Comparison of ENCODE assay signal across 8 cellular contexts in the genomic region with DNA sequence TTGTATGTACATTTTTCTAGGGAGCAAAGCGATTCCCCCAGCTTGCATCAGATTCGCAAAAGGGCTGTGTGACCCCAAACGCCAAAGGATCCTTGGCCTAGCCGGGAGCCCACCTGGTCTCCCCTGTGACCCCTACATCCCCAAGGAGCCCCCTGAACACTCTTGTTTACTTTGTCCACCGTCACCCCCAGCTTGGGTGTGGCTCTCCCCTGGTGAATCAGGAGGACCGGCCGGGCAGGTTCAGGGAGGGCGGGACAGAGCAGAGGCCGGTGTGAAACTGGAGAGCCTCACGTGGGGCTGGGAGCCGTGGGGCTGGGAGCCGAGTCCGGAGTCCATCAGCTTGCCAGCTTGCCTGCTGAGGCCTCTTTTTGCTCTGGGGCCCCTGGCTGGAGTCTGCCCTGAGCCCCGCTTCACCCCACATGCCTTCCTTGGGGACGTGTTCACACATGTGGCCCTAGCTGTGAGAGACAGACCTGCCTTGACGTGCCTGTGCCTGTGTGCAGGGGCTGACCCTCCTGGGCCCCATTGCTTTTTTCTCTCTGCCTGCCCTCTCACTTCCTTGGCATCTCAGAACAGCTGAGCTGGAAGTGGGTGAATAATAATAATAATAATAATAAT. TPM values are rescaled to one million over a fixed set of nuclear protein-coding genes. Genes with fewer than 3 reads are reported as not detected.
A peak's percentile ranks its signal among the peaks of the same experiment; 100 is the strongest.
DNase-seq lines count a peak whose midpoint lies in the region; ATAC-seq, FAIRE-seq and TF ChIP-seq lines count a peak whose summit lies in the region.

No MANE protein-coding gene starts in this region.

- no peaks in the 10 kb centered on the region for H3K36me3 ChIP-seq in GM23248 (ENCODE audit: low read depth)
- no peaks in the 10 kb centered on the region for H3K36me3 ChIP-seq in SU-DHL-6 (ENCODE audit: low read length)
- H3K36me3 ChIP-seq in endothelial cell of umbilical vein (ENCODE audit: control insufficient read depth in 2 of 2, extremely low read depth in 1 of 2, insufficient read depth in 2 of 2, low read length in 2 of 2) = peaks cover 0 to under 1% of the 10 kb centered on the region in 2 experiments
- H3K36me3 ChIP-seq in aorta (ENCODE audit: control insufficient read depth in 1 of 2, insufficient read depth in 2 of 2, low read length in 1 of 2) = no peaks in the 10 kb centered on the region

- 1 to 2% methylated on average over 15 to 16 of the region's 16 CpGs for WGBS in GM23248 (ENCODE audit: low coverage in 1 of 2, low lambda C conversion rate in 2 of 2, missing lambda C conversion rate in 2 of 2), 2 experiments
- WGBS in aorta, 2 donors = 2 to 3% methylated on average over 16 of the region's 16 CpGs

- H3K9me1 ChIP-seq in endothelial cell of umbilical vein (replicated peaks; ENCODE audit: control insufficient read depth, extremely low read depth, insufficient read depth, low read length) = no peaks in the 10 kb centered on the region

- DNase-seq in AG20443 (ENCODE audit: low spot score) (peak; percentile 56), GM23248 (peak; percentile 81), endothelial cell of umbilical vein (ENCODE audit: low read depth, low spot score) (peak; percentile 49), mucosa of gallbladder (ENCODE audit: low spot score) (peak; percentile 87), aorta (peak; percentile 70 to 87), T1000 (lab: John Stamatoyannopoulos, UW) (no peak), midbrain (lab: John Stamatoyannopoulos, UW) (no peak)

- POLR2A ChIA-PET in endothelial cell of umbilical vein (lab: Charles Lee) = no interaction called here

- H3K27me3 ChIP-seq in GM23248 (replicated peaks; ENCODE audit: insufficient read depth) (no peaks in the 10 kb centered on the region), SU-DHL-6 (ENCODE audit: low read length) (no peaks in the 10 kb centered on the region), endothelial cell of umbilical vein (ENCODE audit: control insufficient read depth in 2 of 2, insufficient read depth in 2 of 2, low read length in 2 of 2) (no peaks in the 10 kb centered on the region), aorta (ENCODE audit: control insufficient read depth in 1 of 2, insufficient read depth in 2 of 2, low read length in 1 of 2) (no peaks in the 10 kb centered on the region)

- no TSS peak for BruUV-seq in endothelial cell of umbilical vein (replicated peaks; lab: Mats Ljungman, UMichigan)

- peaks cover 47% of the 10 kb centered on the region for H3F3A ChIP-seq in GM23248 (ENCODE audit: insufficient read depth)
- H3F3A ChIP-seq in SU-DHL-6 (ENCODE audit: insufficient read depth) = peaks cover 19% of the 10 kb centered on the region

- H3K9me3 ChIP-seq in GM23248 (ENCODE audit: low read depth) (no peaks in the 10 kb centered on the region), SU-DHL-6 (ENCODE audit: insufficient read depth, low read length) (no peaks in the 10 kb centered on the region), endothelial cell of umbilical vein (replicated peaks; ENCODE audit: control insufficient read depth, insufficient read depth, low read length) (no peaks in the 10 kb centered on the region), aorta (ENCODE audit: control insufficient read depth, low read length) (no peaks in the 10 kb centered on the region)

- in situ Hi-C loops in GM23248 (cut with MboI) = no loop called here

- FAIRE-seq in endothelial cell of umbilical vein (lab: Jason Lieb, UNC) = no peak

- no peak for TF ChIP-seq CTCF in SU-DHL-6 (IDR thresholded peaks at IDR 0.05; ENCODE audit: insufficient read depth, low read length, poor library complexity, severe bottlenecking)
- TF ChIP-seq CTCF in endothelial cell of umbilical vein (IDR thresholded peaks at IDR 0.05; ENCODE audit: extremely low read depth in 1 of 2, insufficient read depth in 1 of 2, low read depth in 1 of 2, low read length in 2 of 2) = no peak

- H3K79me2 ChIP-seq in GM23248 (ENCODE audit: insufficient read depth) (peaks cover 73% of the 10 kb centered on the region), SU-DHL-6 (ENCODE audit: insufficient read depth, low read length) (peaks cover 21% of the 10 kb centered on the region), endothelial cell of umbilical vein (ENCODE audit: control insufficient read depth, insufficient read depth, low read length) (peaks cover 45% of the 10 kb centered on the region)

- H3K9me2 ChIP-seq in GM23248 (ENCODE audit: insufficient read depth) = no peaks in the 10 kb centered on the region
- no peaks in the 10 kb centered on the region for H3K9me2 ChIP-seq in SU-DHL-6 (replicated peaks; ENCODE audit: insufficient read depth, low read length)

- no peak overlapping the region for H2AFZ ChIP-seq in GM23248
- H2AFZ ChIP-seq in SU-DHL-6 (ENCODE audit: low read depth, low read length, severe bottlenecking) = peak overlapping the region; percentile 91
- H2AFZ ChIP-seq in endothelial cell of umbilical vein (ENCODE audit: low read depth, low read length) = no peak overlapping the region

- H3K9ac ChIP-seq in GM23248 (peak overlapping the region; percentile 96), SU-DHL-6 (ENCODE audit: low read length) (peak overlapping the region; percentile 67), endothelial cell of umbilical vein (replicated peaks; ENCODE audit: extremely low read depth, insufficient read depth, low read length) (peak overlapping the region; percentile 81)

- H3K4me2 ChIP-seq in GM23248 (ENCODE audit: unreplicated experiment) = peak overlapping the region; percentile 97
- H3K4me2 ChIP-seq in SU-DHL-6 (ENCODE audit: low read depth, low read length, poor library complexity, severe bottlenecking) = peak overlapping the region; percentile 86
- peak overlapping the region; percentile 82 for H3K4me2 ChIP-seq in endothelial cell of umbilical vein (ENCODE audit: insufficient read depth, low read length)

- dilution Hi-C loops in endothelial cell of umbilical vein (cut with MboI; ENCODE audit: extremely low pct_ligation_motif_present, low sequenced_read_pairs) = no loop called here

- H3K27ac ChIP-seq in GM23248 = peak overlapping the region; percentile 100
- peak overlapping the region; percentile 73 for H3K27ac ChIP-seq in SU-DHL-6 (ENCODE audit: low read depth, low read length)
- H3K27ac ChIP-seq in endothelial cell of umbilical vein (ENCODE audit: insufficient read depth, low read depth, low read length) = peak overlapping the region; percentile 94
- peak overlapping the region in 1 of 2 donors; percentile 94 for H3K27ac ChIP-seq in aorta (ENCODE audit: low read depth in 1 of 2, low read length in 2 of 2)

- no peak for ATAC-seq in aorta (ENCODE audit: low FRiP score)

- H4K20me1 ChIP-seq in GM23248 (ENCODE audit: insufficient read depth) = no peaks in the 10 kb centered on the region
- H4K20me1 ChIP-seq in SU-DHL-6 (ENCODE audit: low read depth, low read length) = no peaks in the 10 kb centered on the region
- no peaks in the 10 kb centered on the region for H4K20me1 ChIP-seq in endothelial cell of umbilical vein (replicated peaks; ENCODE audit: control insufficient read depth, extremely low read depth, insufficient read depth, low read length)

- H3K4me3 ChIP-seq in GM23248 (peak overlapping the region; percentile 79), SU-DHL-6 (ENCODE audit: insufficient read depth, low read length, poor library complexity, severe bottlenecking) (peak overlapping the region; percentile 69), endothelial cell of umbilical vein (replicated peaks in 1 of 3; ENCODE audit: insufficient read depth in 1 of 3, low read depth in 1 of 3, low read length in 3 of 3) (peak overlapping the region; percentile 34 to 78 (median 40)), aorta (ENCODE audit: low read length in 2 of 2) (peak overlapping the region; percentile 55 to 84)

- TF ChIP-seq POLR2A in endothelial cell of umbilical vein (IDR thresholded peaks at IDR 0.05; ENCODE audit: low read depth, low read length) = no peak

- CTCF ChIA-PET in endothelial cell of umbilical vein (lab: Charles Lee) = interaction anchor here (1.3 kb wide), 1 partner anchor 88 kb away, joined by 3 read pairs; no protein-coding TSS in a partner anchor

- peaks cover 27% of the 10 kb centered on the region for H3K4me1 ChIP-seq in GM23248 (ENCODE audit: insufficient read depth)
- H3K4me1 ChIP-seq in endothelial cell of umbilical vein (ENCODE audit: control insufficient read depth, extremely low read depth, insufficient read depth, low read length) = peaks cover 62% of the 10 kb centered on the region
- no peaks in the 10 kb centered on the region for H3K4me1 ChIP-seq in aorta (ENCODE audit: control insufficient read depth in 1 of 2, insufficient read depth in 2 of 2, low read length in 2 of 2)

- intact Hi-C loops in endothelial cell of umbilical vein (cut with micrococcal nuclease) = no loop called here
- intact Hi-C loops in aorta (cut with DNase I) = loop anchor here in 1 of 2 donors (5.0 kb wide), 1 partner anchor 78 kb away; a partner anchor contains a TSS

RNA-seq across cellular contexts. Expression of a gene that starts 2.0 kb away (rescaled TPM):
- total RNA-seq in GM23248 (2014; rRNA removed; shearing (Covaris generic)) = 19.9 and 24.7 TPM in 2 replicates
- 8.5 and 10.4 TPM in 2 replicates for polyA plus RNA-seq in GM23248 (2016; fragmentation: Nextera tagmentation; extraction: Ambion mirVana)
- 16.1 and 16.9 TPM in 2 replicates for total RNA-seq in endothelial cell of umbilical vein
- polyA plus RNA-seq in endothelial cell of umbilical vein = 7.2 and 7.3 TPM in 2 replicates
- polyA plus RNA-seq in endothelial cell of umbilical vein (2011; cell fraction: cytosol; rRNA removed) = 6.9 and 8.3 TPM in 2 replicates
- 7.0 and 7.6 TPM in 2 replicates for polyA plus RNA-seq in endothelial cell of umbilical vein (2011; cell fraction: nucleus; rRNA removed)
- 12.2 and 17.4 TPM in 2 replicates for polyA plus RNA-seq in endothelial cell of umbilical vein (2012)
- 8.0 and 9.6 TPM in 2 replicates for polyA minus RNA-seq in endothelial cell of umbilical vein
- polyA minus RNA-seq in endothelial cell of umbilical vein (2011; cell fraction: cytosol; rRNA and poly(A)+ RNA removed) = 1.7 TPM
- polyA minus RNA-seq in endothelial cell of umbilical vein (2011; cell fraction: nucleus; rRNA and poly(A)+ RNA removed) = 6.4 and 7.0 TPM in 2 replicates
- 21.4 TPM for total RNA-seq in mucosa of gallbladder
- total RNA-seq in aorta = 10 to 100 TPM; 23.9 to 25.7 TPM
- 10 to 100 TPM; 11.1 to 13.8 TPM for polyA plus RNA-seq in aorta

RNA-seq across cellular contexts. Expression of a gene that starts 2.2 kb away (rescaled TPM):
- 28.6 and 43.4 TPM in 2 replicates for total RNA-seq in GM23248 (2014; rRNA removed; shearing (Covaris generic))
- polyA plus RNA-seq in GM23248 (2016; fragmentation: Nextera tagmentation; extraction: Ambion mirVana) = 13.4 and 15.2 TPM in 2 replicates
- 15.3 and 19.2 TPM in 2 replicates for total RNA-seq in endothelial cell of umbilical vein
- polyA plus RNA-seq in endothelial cell of umbilical vein = 16.2 and 21.5 TPM in 2 replicates
- 12.7 and 14.2 TPM in 2 replicates for polyA plus RNA-seq in endothelial cell of umbilical vein (2011; cell fraction: cytosol; rRNA removed)
- 47.8 and 53.7 TPM in 2 replicates for polyA plus RNA-seq in endothelial cell of umbilical vein (2011; cell fraction: nucleus; rRNA removed)
- 14.6 and 15.6 TPM in 2 replicates for polyA plus RNA-seq in endothelial cell of umbilical vein (2012)
- 12.1 and 18.1 TPM in 2 replicates for polyA minus RNA-seq in endothelial cell of umbilical vein
- 18.1 TPM for polyA minus RNA-seq in endothelial cell of umbilical vein (2011; cell fraction: cytosol; rRNA and poly(A)+ RNA removed)
- polyA minus RNA-seq in endothelial cell of umbilical vein (2011; cell fraction: nucleus; rRNA and poly(A)+ RNA removed) = 12.8 and 16.3 TPM in 2 replicates
- total RNA-seq in mucosa of gallbladder = 76.4 TPM
- 10 to 100 TPM; 26.2 to 39.3 TPM for total RNA-seq in aorta
- 10 to 100 TPM; 20.5 to 79.8 TPM for polyA plus RNA-seq in aorta

RNA-seq across cellular contexts. Expression of a gene that starts 28.4 kb away (rescaled TPM):
- 33.4 and 49.7 TPM in 2 replicates for total RNA-seq in GM23248 (2014; rRNA removed; shearing (Covaris generic))
- polyA plus RNA-seq in GM23248 (2016; fragmentation: Nextera tagmentation; extraction: Ambion mirVana) (30.8 and 35.1 TPM in 2 replicates), endothelial cell of umbilical vein (21.5 and 31.5 TPM in 2 replicates), aorta (10 to 100 TPM in 1 of 2 donors, 1 to 10 TPM in 1; 9.8 to 70.2 TPM)
- total RNA-seq in endothelial cell of umbilical vein (46.7 and 47.4 TPM in 2 replicates), mucosa of gallbladder (52.9 TPM), aorta (10 to 100 TPM; 51.7 to 95.4 TPM)
- 13.6 and 17.7 TPM in 2 replicates for polyA plus RNA-seq in endothelial cell of umbilical vein (2011; cell fraction: cytosol; rRNA removed)
- 38.5 and 40.1 TPM in 2 replicates for polyA plus RNA-seq in endothelial cell of umbilical vein (2011; cell fraction: nucleus; rRNA removed)
- polyA plus RNA-seq in endothelial cell of umbilical vein (2012) = 15.4 and 26.4 TPM in 2 replicates
- 17.6 and 21.3 TPM in 2 replicates for polyA minus RNA-seq in endothelial cell of umbilical vein
- 5.1 TPM for polyA minus RNA-seq in endothelial cell of umbilical vein (2011; cell fraction: cytosol; rRNA and poly(A)+ RNA removed)
- 14.5 and 15.2 TPM in 2 replicates for polyA minus RNA-seq in endothelial cell of umbilical vein (2011; cell fraction: nucleus; rRNA and poly(A)+ RNA removed)

RNA-seq across cellular contexts. Expression of a gene that starts 31.4 kb away (rescaled TPM):
- total RNA-seq in GM23248 (2014; rRNA removed; shearing (Covaris generic)) = 0.38 and 2.5 TPM in 2 replicates
- polyA plus RNA-seq in GM23248 (2016; fragmentation: Nextera tagmentation; extraction: Ambion mirVana) (5.6 and 7.3 TPM in 2 replicates), endothelial cell of umbilical vein (5.2 and 5.3 TPM in 2 replicates), aorta (1 to 10 TPM in 1 of 2 donors, under 1 TPM in 1; 0.88 to 3.2 TPM)
- total RNA-seq in endothelial cell of umbilical vein (7.7 and 9.1 TPM in 2 replicates), mucosa of gallbladder (11.6 TPM), aorta (1 to 10 TPM; 4.2 to 6.1 TPM)
- polyA plus RNA-seq in endothelial cell of umbilical vein (2011; cell fraction: cytosol; rRNA removed) = 3.5 and 3.9 TPM in 2 replicates
- polyA plus RNA-seq in endothelial cell of umbilical vein (2011; cell fraction: nucleus; rRNA removed) = 5.9 and 7.6 TPM in 2 replicates
- 3.6 and 4.4 TPM in 2 replicates for polyA plus RNA-seq in endothelial cell of umbilical vein (2012)
- 1.4 and 4.1 TPM in 2 replicates for polyA minus RNA-seq in endothelial cell of umbilical vein
- polyA minus RNA-seq in endothelial cell of umbilical vein (2011; cell fraction: cytosol; rRNA and poly(A)+ RNA removed) = 7.4 TPM
- polyA minus RNA-seq in endothelial cell of umbilical vein (2011; cell fraction: nucleus; rRNA and poly(A)+ RNA removed) = 1.7 and 1.8 TPM in 2 replicates

RNA-seq across cellular contexts. Expression of a gene that starts 32.1 kb away (rescaled TPM):
- 30.6 and 35.3 TPM in 2 replicates for total RNA-seq in GM23248 (2014; rRNA removed; shearing (Covaris generic))
- polyA plus RNA-seq in GM23248 (2016; fragmentation: Nextera tagmentation; extraction: Ambion mirVana) (50.1 and 58.5 TPM in 2 replicates), endothelial cell of umbilical vein (84.6 and 109 TPM in 2 replicates), aorta (10 to 100 TPM; 26.7 to 49.1 TPM)
- total RNA-seq in endothelial cell of umbilical vein (131 and 139 TPM in 2 replicates), mucosa of gallbladder (58.1 TPM), aorta (10 to 100 TPM; 40.5 to 47.2 TPM)
- polyA plus RNA-seq in endothelial cell of umbilical vein (2011; cell fraction: cytosol; rRNA removed) = 94.6 and 112 TPM in 2 replicates
- 126 and 180 TPM in 2 replicates for polyA plus RNA-seq in endothelial cell of umbilical vein (2011; cell fraction: nucleus; rRNA removed)
- 81.0 and 91.1 TPM in 2 replicates for polyA plus RNA-seq in endothelial cell of umbilical vein (2012)
- 192 and 213 TPM in 2 replicates for polyA minus RNA-seq in endothelial cell of umbilical vein
- 179 TPM for polyA minus RNA-seq in endothelial cell of umbilical vein (2011; cell fraction: cytosol; rRNA and poly(A)+ RNA removed)
- 73.6 and 91.5 TPM in 2 replicates for polyA minus RNA-seq in endothelial cell of umbilical vein (2011; cell fraction: nucleus; rRNA and poly(A)+ RNA removed)

Comparison
In these comparisons a context has a peak if more than half of its experiments do, and no peak if none do; other contexts are left out.
1. DNase-seq: peak in AG20443 (single experiment), GM23248 (single experiment), endothelial cell of umbilical vein (single experiment), mucosa of gallbladder (single experiment) and aorta (2 of 2); none in T1000 (single experiment) and midbrain (single experiment).
2. Peak in every context shown above with its lines, with median percentiles within 50 percentile points of each other: H3K4me2 ChIP-seq, H3K4me3 ChIP-seq and H3K9ac ChIP-seq.